Comparison of ENCODE assay signal across 14 cellular contexts in genomic region chr15:41607033-41607432, GRCh38. TPM values are rescaled to one million over a fixed set of nuclear protein-coding genes. Genes with fewer than 3 reads are reported as not detected.
DNase-seq lines count a peak whose midpoint lies in the region; ATAC-seq, FAIRE-seq and TF ChIP-seq lines count a peak whose summit lies in the region.
"Had no signal": no experiment of that assay in that cellular context is flagged by ENCODE, and none has a peak within 500 bp of the region (broad histone marks: within the 10 kb centered on the region; RNA-seq: fewer than 3 reads in every experiment).

No MANE protein-coding gene starts in this region.

- no peak for FAIRE-seq in HTR-8/SVneo (lab: Jason Lieb, UNC)

- H3K4me3 Mint-ChIP-seq in activated CD4-positive, alpha-beta memory T cell treated with anti-CD3 and anti-CD28 coated beads, Interleukin-2, amount 10 ng/mL, durations not matched to agents 7 days and 5 days, result no peak overlapping the region
- H3K4me3 Mint-ChIP-seq: naive thymus-derived CD8-positive, alpha-beta T cell had no signal

- peaks cover 33% of the 10 kb centered on the region for H3K27me3 Mint-ChIP-seq in activated CD4-positive, alpha-beta memory T cell treated with anti-CD3 and anti-CD28 coated beads, Interleukin-2, amount 10 ng/mL, durations not matched to agents 7 days and 5 days

- peak; percentile 55 for DNase-seq in AG09319 (ENCODE audit: extremely low read depth, low read depth)
- DNase-seq in HTR-8/SVneo (ENCODE audit: insufficient read length, low spot score), result peak; percentile 44
- peak; percentile 53 for DNase-seq in brain microvascular endothelial cell
- DNase-seq in iris pigment epithelial cell (ENCODE audit: low read depth), result peak; percentile 88
- DNase-seq in OCI-M1 (lab: John Stamatoyannopoulos, UW), result no peak
- DNase-seq in NCI-H82 (lab: John Stamatoyannopoulos, UW), result no peak
- DNase-seq in activated CD4-positive, alpha-beta memory T cell treated with anti-CD3 and anti-CD28 coated beads, Interleukin-2, amount 10 ng/mL, durations not matched to agents 7 days and 5 days, result no peak
- DNase-seq: activated T-cell treated with anti-CD3 and anti-CD28 coated beads, Interleukin-2, amount 50 U/mL, for 48 hours; colonic mucosa; naive thymus-derived CD8-positive, alpha-beta T cell; NCI-H2029 treated with DMSO at 0.1 percent for 48 hours; Peyer's patch; WERI-Rb-1 had no signal

- CTCF ChIA-PET in activated CD4-positive, alpha-beta memory T cell treated with anti-CD3 and anti-CD28 coated beads, Interleukin-2, amount 10 ng/mL, durations not matched to agents 7 days and 5 days (lab: Charles Lee), result interaction anchor here (1.1 to 1.9 kb wide), 2 partner anchors 205 to 297 kb away, joined by 4 read pairs; no protein-coding TSS in a partner anchor

- TF ChIP-seq CTCF in AG09319 (IDR thresholded peaks at IDR 0.05; ENCODE audit: low read depth, low read length) (no peak), brain microvascular endothelial cell (IDR thresholded peaks at IDR 0.05; ENCODE audit: low read depth, low read length, missing control alignments) (no peak)

- POLR2A ChIA-PET in activated CD4-positive, alpha-beta memory T cell treated with anti-CD3 and anti-CD28 coated beads, Interleukin-2, amount 10 ng/mL, durations not matched to agents 7 days and 5 days (lab: Charles Lee), result no interaction called here

- no peak overlapping the region for H3K27ac Mint-ChIP-seq in activated CD4-positive, alpha-beta memory T cell treated with anti-CD3 and anti-CD28 coated beads, Interleukin-2, amount 10 ng/mL, durations not matched to agents 7 days and 5 days

- no peaks in the 10 kb centered on the region for H3K27me3 ChIP-seq in brain microvascular endothelial cell (replicated peaks)
- H3K27me3 ChIP-seq: colonic mucosa, Peyer's patch had no signal

- H3K36me3 ChIP-seq in brain microvascular endothelial cell (replicated peaks), result no peaks in the 10 kb centered on the region
- H3K36me3 ChIP-seq: colonic mucosa, Peyer's patch, WERI-Rb-1 had no signal

- H3K9me3 Mint-ChIP-seq in activated CD4-positive, alpha-beta memory T cell treated with anti-CD3 and anti-CD28 coated beads, Interleukin-2, amount 10 ng/mL, durations not matched to agents 7 days and 5 days, result no peaks in the 10 kb centered on the region
- H3K9me3 Mint-ChIP-seq: naive thymus-derived CD8-positive, alpha-beta T cell had no signal

- ATAC-seq in HG02981 (IDR thresholded peaks at IDR 0.05; ENCODE audit: unreplicated experiment), result no peak
- ATAC-seq: naive thymus-derived CD8-positive, alpha-beta T cell had no signal

- no peak overlapping the region for H3K4me3 ChIP-seq in brain microvascular endothelial cell (ENCODE audit: low read depth, low read length)
- H3K4me3 ChIP-seq: colonic mucosa, Peyer's patch had no signal

- in situ Hi-C loops in brain microvascular endothelial cell (cut with HindIII; ENCODE audit: low pct_ligation_motif_present, low sequenced_read_pairs), result no loop called here

- H3K27ac ChIP-seq in brain microvascular endothelial cell, result no peak overlapping the region
- H3K27ac ChIP-seq: colonic mucosa, Peyer's patch, WERI-Rb-1 had no signal

- H3K36me3 Mint-ChIP-seq in activated CD4-positive, alpha-beta memory T cell treated with anti-CD3 and anti-CD28 coated beads, Interleukin-2, amount 10 ng/mL, durations not matched to agents 7 days and 5 days (ENCODE audit: low read depth), result no peaks in the 10 kb centered on the region
- H3K36me3 Mint-ChIP-seq: naive thymus-derived CD8-positive, alpha-beta T cell had no signal

- peaks cover 9% of the 10 kb centered on the region for H3K4me1 Mint-ChIP-seq in activated CD4-positive, alpha-beta memory T cell treated with anti-CD3 and anti-CD28 coated beads, Interleukin-2, amount 10 ng/mL, durations not matched to agents 7 days and 5 days

RNA-seq across cellular contexts. Expression of gene TYRO3, which starts 48.0 kb away (rescaled TPM):
- 1 to 10 TPM in 1 of 2 experiments, under 1 TPM in 1; 0.98 to 1.9 TPM for total RNA-seq in activated CD4-positive, alpha-beta memory T cell treated with anti-CD3 and anti-CD28 coated beads, Interleukin-2, amount 10 ng/mL, durations not matched to agents 7 days and 5 days

RNA-seq across cellular contexts. Expression of gene MGA, which starts 53.2 kb away (rescaled TPM):
- total RNA-seq in activated CD4-positive, alpha-beta memory T cell treated with anti-CD3 and anti-CD28 coated beads, Interleukin-2, amount 10 ng/mL, durations not matched to agents 7 days and 5 days, result 10 to 100 TPM; 28.2 to 30.3 TPM

Comparison
In these comparisons a context has a peak if more than half of its experiments do, and no peak if none do; other contexts are left out.
1. DNase-seq: peak in AG09319 (single experiment), HTR-8/SVneo (single experiment), brain microvascular endothelial cell (single experiment) and iris pigment epithelial cell (single experiment); none in OCI-M1 (single experiment), NCI-H82 (single experiment) and activated CD4-positive, alpha-beta memory T cell treated with anti-CD3 and anti-CD28 coated beads, Interleukin-2, amount 10 ng/mL, durations not matched to agents 7 days and 5 days (single experiment).